In the genomic region with DNA sequence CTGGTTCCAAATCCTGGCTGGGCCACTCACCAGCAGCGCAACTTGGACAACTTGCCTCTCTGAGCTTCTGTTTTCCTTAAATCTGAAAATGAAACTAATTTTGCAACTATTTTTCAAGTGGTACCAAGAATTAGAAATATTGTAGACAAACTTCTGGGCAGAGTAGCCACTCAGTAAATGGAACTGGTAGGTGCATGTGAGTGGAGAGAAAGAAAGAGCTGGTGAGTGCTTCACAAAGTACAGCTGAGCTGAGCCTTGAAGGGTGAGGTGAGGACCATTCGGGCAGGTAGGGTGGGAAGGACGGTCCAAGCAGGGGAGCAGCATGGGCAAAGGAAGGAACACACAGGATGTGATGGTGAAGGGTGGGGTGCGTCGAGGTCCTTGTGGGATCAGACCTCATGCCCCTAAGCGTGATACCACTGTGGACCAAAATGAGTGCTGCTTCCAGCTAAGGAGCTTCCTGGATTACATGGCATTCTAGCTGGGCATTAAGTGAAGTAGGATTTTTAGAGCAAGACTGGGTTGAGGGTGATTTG, we compare ENCODE assay signal across 11 cellular contexts. TPM values are rescaled to one million over a fixed set of nuclear protein-coding genes. Genes with fewer than 3 reads are reported as not detected.
DNase-seq lines count a peak whose midpoint lies in the region; ATAC-seq and TF ChIP-seq lines count a peak whose summit lies in the region.
"Had no signal": no experiment of that assay in that cellular context is flagged by ENCODE, and none has a peak within 500 bp of the region (broad histone marks: within the 10 kb centered on the region; RNA-seq: fewer than 3 reads in every experiment).

No MANE protein-coding gene starts in this region.

- H3K4me3 ChIP-seq in NB4 (ENCODE audit: low read depth, low read length), result peak overlapping the region; percentile 17
- peak overlapping the region; percentile 26 for H3K4me3 ChIP-seq in effector memory CD4-positive, alpha-beta T cell (ENCODE audit: insufficient read depth, low read depth, low read length, poor library complexity, severe bottlenecking)

- in situ Hi-C loops in GM13976 (cut with MboI; ENCODE audit: low sequenced_read_pairs, unreplicated experiment), result no loop called here

- peak overlapping the region; percentile 61 for H3K4me3 Mint-ChIP-seq in activated CD4-positive, alpha-beta T cell treated with anti-CD3 and anti-CD28 coated beads for 36 hours
- peak overlapping the region; percentile 77 to 81 for H3K4me3 Mint-ChIP-seq in stimulated activated naive CD8-positive, alpha-beta T cell treated with anti-CD3 and anti-CD28 coated beads, Interleukin-15, amount 100 ng/mL, for 72 hours

- no peak for TF ChIP-seq POLR2A in NB4 (IDR thresholded peaks at IDR 0.05; ENCODE audit: extremely low read depth, insufficient read length)

- peaks cover 58% of the 10 kb centered on the region for H3K4me1 Mint-ChIP-seq in activated CD4-positive, alpha-beta T cell treated with anti-CD3 and anti-CD28 coated beads for 36 hours
- peaks cover 65% of the 10 kb centered on the region for H3K4me1 Mint-ChIP-seq in stimulated activated naive CD8-positive, alpha-beta T cell treated with anti-CD3 and anti-CD28 coated beads, Interleukin-15, amount 100 ng/mL, for 72 hours

- intact Hi-C loops in activated CD4-positive, alpha-beta T cell treated with anti-CD3 and anti-CD28 coated beads for 36 hours (cut with DNase I, micrococcal nuclease), result no loop called here

- H3K36me3 ChIP-seq in effector memory CD4-positive, alpha-beta T cell (ENCODE audit: control insufficient read depth, insufficient read depth, low read length), result no peaks in the 10 kb centered on the region

- no peaks in the 10 kb centered on the region for H3K27me3 Mint-ChIP-seq in activated CD4-positive, alpha-beta T cell treated with anti-CD3 and anti-CD28 coated beads for 36 hours
- no peaks in the 10 kb centered on the region for H3K27me3 Mint-ChIP-seq in stimulated activated naive CD8-positive, alpha-beta T cell treated with anti-CD3 and anti-CD28 coated beads, Interleukin-15, amount 100 ng/mL, for 72 hours

- POLR2A ChIA-PET in activated CD4-positive, alpha-beta T cell treated with anti-CD3 and anti-CD28 coated beads for 36 hours (lab: Charles Lee), result interaction anchor here (1.5 kb wide), 1 partner anchor 31 kb away, joined by 3 read pairs; no protein-coding TSS in a partner anchor

- H3K9me3 Mint-ChIP-seq in activated CD4-positive, alpha-beta T cell treated with anti-CD3 and anti-CD28 coated beads for 36 hours (ENCODE audit: low read depth), result no peaks in the 10 kb centered on the region
- no peaks in the 10 kb centered on the region for H3K9me3 Mint-ChIP-seq in stimulated activated naive CD8-positive, alpha-beta T cell treated with anti-CD3 and anti-CD28 coated beads, Interleukin-15, amount 100 ng/mL, for 72 hours

- no peaks in the 10 kb centered on the region for H3K27me3 ChIP-seq in effector memory CD4-positive, alpha-beta T cell (replicated peaks; ENCODE audit: control insufficient read depth, insufficient read depth, low read length, poor library complexity, severe bottlenecking)

- peak overlapping the region; percentile 40 for H3K27ac ChIP-seq in effector memory CD4-positive, alpha-beta T cell (ENCODE audit: insufficient read depth, low read length, poor library complexity, severe bottlenecking)

- ATAC-seq in activated CD4-positive, alpha-beta T cell treated with anti-CD3 and anti-CD28 coated beads for 36 hours, result no peak
- no peak for ATAC-seq in stimulated activated naive CD8-positive, alpha-beta T cell treated with anti-CD3 and anti-CD28 coated beads, Interleukin-15, amount 100 ng/mL, for 72 hours
- ATAC-seq in GM21367 (IDR thresholded peaks at IDR 0.05; ENCODE audit: unreplicated experiment), result no peak

- H3K9me3 ChIP-seq in effector memory CD4-positive, alpha-beta T cell (ENCODE audit: control insufficient read depth, low read length), result no peaks in the 10 kb centered on the region

- DNase-seq in activated CD4-positive, alpha-beta T cell treated with anti-CD3 and anti-CD28 coated beads for 36 hours, result no peak
- no peak for DNase-seq in activated CD4-positive, alpha-beta T cell treated with anti-CD3 and anti-CD28 coated beads, Interleukin-2, amount 50 U/mL, for 4 hours
- DNase-seq in NB4 (ENCODE audit: low read depth) (no peak), DMS 273 (lab: John Stamatoyannopoulos, UW; ENCODE audit: unreplicated experiment) (no peak), GM13976 (ENCODE audit: low spot score) (no peak)
- DNase-seq in effector memory CD4-positive, alpha-beta T cell, result no peak
- no peak for DNase-seq in stimulated activated naive CD8-positive, alpha-beta T cell treated with anti-CD3 and anti-CD28 coated beads, Interleukin-15, amount 100 ng/mL, for 72 hours
- DNase-seq: ACHN, NCI-H187 treated with DMSO at 0.1 percent for 48 hours had no signal

- no peaks in the 10 kb centered on the region for H3K36me3 Mint-ChIP-seq in activated CD4-positive, alpha-beta T cell treated with anti-CD3 and anti-CD28 coated beads for 36 hours (ENCODE audit: low read depth)

- H3K4me1 ChIP-seq in effector memory CD4-positive, alpha-beta T cell (ENCODE audit: control insufficient read depth, insufficient read depth, low read length, poor library complexity, severe bottlenecking), result peaks cover 26% of the 10 kb centered on the region

- CTCF ChIA-PET in activated CD4-positive, alpha-beta T cell treated with anti-CD3 and anti-CD28 coated beads for 36 hours (lab: Charles Lee), result interaction anchor here (0.7 to 2.1 kb wide), 5 partner anchors 9 to 233 kb away, joined by 3 to 6 read pairs (median 4); no protein-coding TSS in a partner anchor

- peak overlapping the region; percentile 87 for H3K27ac Mint-ChIP-seq in activated CD4-positive, alpha-beta T cell treated with anti-CD3 and anti-CD28 coated beads for 36 hours
- H3K27ac Mint-ChIP-seq in stimulated activated naive CD8-positive, alpha-beta T cell treated with anti-CD3 and anti-CD28 coated beads, Interleukin-15, amount 100 ng/mL, for 72 hours, result peak overlapping the region; percentile 92 to 95
- H3K27ac Mint-ChIP-seq: progenitor cell of endocrine pancreas had no signal

- no peak for TF ChIP-seq CTCF in NB4 (IDR thresholded peaks at IDR 0.05; ENCODE audit: low read depth, low read length)
- no peak for TF ChIP-seq CTCF in GM13976 (IDR thresholded peaks at IDR 0.05; ENCODE audit: borderline replicate concordance, control extremely low read depth, extremely low read depth, insufficient read depth, missing control alignments)

RNA-seq across cellular contexts. Expression of a gene that starts 14.4 kb away (rescaled TPM):
- 10 to 100 TPM; 15.0 to 17.3 TPM for total RNA-seq in activated CD4-positive, alpha-beta T cell treated with anti-CD3 and anti-CD28 coated beads for 36 hours

RNA-seq across cellular contexts. Expression of a gene that starts 43.7 kb away (rescaled TPM):
- 100 to 1,000 TPM in 1 of 2 experiments, 10 to 100 TPM in 1; 97.6 to 119 TPM for total RNA-seq in activated CD4-positive, alpha-beta T cell treated with anti-CD3 and anti-CD28 coated beads for 36 hours
